22 cellular contexts compared by ENCODE assay signal in the genomic region with DNA sequence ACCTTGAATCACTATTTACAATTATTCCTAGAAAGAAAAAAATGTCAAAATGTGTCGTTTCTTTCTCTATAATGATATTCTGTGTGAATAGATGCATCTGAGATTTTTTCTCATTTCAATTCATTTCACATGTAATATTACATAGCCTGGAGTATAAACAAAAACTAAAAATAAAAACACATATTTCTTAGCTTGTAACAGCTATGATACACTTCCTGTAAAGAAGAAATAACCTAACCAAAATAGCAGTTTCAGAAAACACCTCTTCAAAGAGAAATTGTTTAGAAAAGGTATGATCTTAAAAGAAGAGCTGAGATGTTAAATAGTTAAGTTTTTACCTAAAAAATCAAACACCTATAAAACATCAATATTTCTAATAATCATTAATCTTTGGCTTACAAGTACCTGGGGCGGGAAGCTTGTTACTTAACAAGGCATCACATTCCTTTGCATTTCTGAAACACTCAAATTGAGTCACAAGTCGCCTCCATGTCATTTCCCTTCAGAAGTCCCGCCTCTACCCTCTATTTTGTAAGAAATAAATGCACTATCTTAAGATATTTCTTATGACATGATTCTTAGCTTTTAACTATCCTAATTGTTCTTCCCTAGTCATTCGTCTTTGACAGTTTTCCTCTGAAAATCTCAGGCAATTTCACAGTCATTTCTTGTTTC.
DNase-seq lines count a peak whose midpoint lies in the region; ATAC-seq, FAIRE-seq and TF ChIP-seq lines count a peak whose summit lies in the region.
"Had no signal": no experiment of that assay in that cellular context is flagged by ENCODE, and none has a peak within 500 bp of the region (broad histone marks: within the 10 kb centered on the region; RNA-seq: fewer than 3 reads in every experiment).

No MANE protein-coding gene starts in this region.

- no peak overlapping the region for H3K27ac ChIP-seq in MM.1S (ENCODE audit: low read length)
- no peak overlapping the region for H3K27ac ChIP-seq in kidney (ENCODE audit: low read depth in 2 of 2, low read length in 2 of 2)

- H3K9me3 ChIP-seq in MM.1S (replicated peaks; ENCODE audit: insufficient read depth, low read length) (no peaks in the 10 kb centered on the region), kidney (ENCODE audit: control insufficient read depth in 1 of 2, low read length in 2 of 2) (no peaks in the 10 kb centered on the region)

- intact Hi-C loops in kidney (cut with DNase I), result no loop called here

- H3F3A ChIP-seq in MM.1S (ENCODE audit: insufficient read depth, low read length), result no peaks in the 10 kb centered on the region

- H3K9ac ChIP-seq in MM.1S (ENCODE audit: low read length) (no peak overlapping the region), kidney (ENCODE audit: low read length in 2 of 2) (no peak overlapping the region)

- H3K4me2 ChIP-seq in MM.1S (ENCODE audit: low read depth, low read length), result peak overlapping the region; percentile 29; the same call in 1 of the 2 replicates

- TF ChIP-seq CTCF in GM12865 (IDR thresholded peaks at IDR 0.05; ENCODE audit: insufficient read depth, low read depth, low read length, missing control alignments) (no peak), MM.1S (IDR thresholded peaks at IDR 0.05; ENCODE audit: low read length) (no peak), kidney (IDR thresholded peaks at IDR 0.05; ENCODE audit: borderline replicate concordance, extremely low read depth, insufficient read depth) (no peak)

- no peaks in the 10 kb centered on the region for H3K9me2 ChIP-seq in MM.1S (replicated peaks; ENCODE audit: insufficient read depth, low read length)

- FAIRE-seq in kidney (lab: Jason Lieb, UNC), result peak; percentile 8
- FAIRE-seq: GM18507, HepG2 had no signal

- no peaks in the 10 kb centered on the region for H4K20me1 ChIP-seq in MM.1S (ENCODE audit: insufficient read depth, low read length)

- H3K4me1 ChIP-seq in MM.1S (ENCODE audit: low read length) (no peaks in the 10 kb centered on the region), kidney (ENCODE audit: control insufficient read depth in 1 of 2, insufficient read depth in 1 of 2, low read depth in 1 of 2, low read length in 2 of 2) (no peaks in the 10 kb centered on the region)

- H2AFZ ChIP-seq in MM.1S (ENCODE audit: low read length), result no peak overlapping the region

- H3K4me3 ChIP-seq in GM12865 (ENCODE audit: low read depth, low read length) (no peak overlapping the region), MM.1S (ENCODE audit: low read length) (no peak overlapping the region), kidney (ENCODE audit: low read length in 2 of 2) (no peak overlapping the region)
- H3K4me3 ChIP-seq: HAP-1 had no signal

- no peak for ATAC-seq in HG02642 (IDR thresholded peaks at IDR 0.05; ENCODE audit: poor library complexity, unreplicated experiment)
- ATAC-seq: HepG2 had no signal

- no peaks in the 10 kb centered on the region for H3K27me3 ChIP-seq in MM.1S (replicated peaks; ENCODE audit: insufficient read depth, low read length)

- in situ Hi-C loops in G401 (cut with HindIII; ENCODE audit: low sequenced_read_pairs), result no loop called here

- H3K79me2 ChIP-seq in MM.1S (ENCODE audit: low read length), result no peaks in the 10 kb centered on the region

- DNase-seq in GM12865 (ENCODE audit: low read depth), result peak; percentile 9
- DNase-seq in MM.1S, result no peak
- DNase-seq in kidney, result no peak
- DNase-seq in renal cortical epithelial cell (ENCODE audit: low read depth), result peak; percentile 4
- DNase-seq in G401 (ENCODE audit: low spot score), result no peak
- no peak for DNase-seq in HPDE6-E6E7 (ENCODE audit: extremely low spot score)
- DNase-seq: 8988T, Calu3, DMS79 treated with DMSO at 0.1 percent for 48 hours, GOT3, Karpas-422, NCI-H1105 treated with DMSO at 0.1 percent for 48 hours, NCI-H2029, NCI-H446 treated with DMSO at 0.1 percent for 48 hours, NCI-H526, NCI-H82, Right ventricle myocardium superior, RPMI8226 had no signal

- H3K36me3 ChIP-seq in MM.1S (replicated peaks; ENCODE audit: insufficient read depth, low read length), result no peaks in the 10 kb centered on the region
- no peaks in the 10 kb centered on the region for H3K36me3 ChIP-seq in kidney (ENCODE audit: control insufficient read depth in 1 of 2, insufficient read depth in 2 of 2, low read length in 2 of 2)
- H3K36me3 ChIP-seq: HAP-1 had no signal

Comparison
In these comparisons a context has a peak if more than half of its experiments do, and no peak if none do; other contexts are left out.
1. DNase-seq: peak in GM12865 (single experiment) and renal cortical epithelial cell (single experiment); none in MM.1S (single experiment), kidney (single experiment), G401 (single experiment) and HPDE6-E6E7 (single experiment).